In genomic region chr22:41367039-41367679, GRCh38 we compare ENCODE assay signal across 8 cellular contexts. TPM values are rescaled to one million over a fixed set of nuclear protein-coding genes. Genes with fewer than 3 reads are reported as not detected.
DNase-seq lines count a peak whose midpoint lies in the region; ATAC-seq and TF ChIP-seq lines count a peak whose summit lies in the region.

No MANE protein-coding gene starts in this region.

- peak; percentile 96 to 97 (median 97) for ATAC-seq in heart right ventricle

- peak; percentile 14 to 36 (median 35) for TF ChIP-seq CTCF in ascending aorta (IDR thresholded peaks at IDR 0.05)
- peak in 7 of 9 donors; percentile 31 to 61 (median 50) for TF ChIP-seq CTCF in heart right ventricle (IDR thresholded peaks at IDR 0.05)

- H3K27ac ChIP-seq in ascending aorta (peak overlapping the region; percentile 53 to 56), heart right ventricle (peak overlapping the region in 8 of 10 donors; percentile 10 to 87 (median 74))

- peaks cover 10% of the 10 kb centered on the region for H3K4me1 ChIP-seq in HAP-1
- peaks cover 10 to 26% of the 10 kb centered on the region in 2 donors for H3K4me1 ChIP-seq in ascending aorta
- H3K4me1 ChIP-seq in heart right ventricle: peaks cover 15 to 41% (median 27%) of the 10 kb centered on the region in 9 donors

- H3K9me3 ChIP-seq in HAP-1 (no peaks in the 10 kb centered on the region), ascending aorta (no peaks in the 10 kb centered on the region), heart right ventricle (no peaks in the 10 kb centered on the region)

- intact Hi-C loops in ascending aorta (cut with DNase I) (loop anchor here (1.0 to 5.0 kb wide), 2 partner anchors 14 to 80 kb away; partner anchors contain the start of genes RANGAP1 and TEF), heart right ventricle (cut with DNase I) (loop anchor here in 3 of 10 donors (5.0 to 10.0 kb wide), 2 partner anchors 65 to 172 kb away; partner anchors contain the start of gene ZC3H7B (in 3 of the 3)), posterior vena cava (cut with DNase I) (no loop called here)

- H3K27me3 ChIP-seq in HAP-1 (ENCODE audit: low read depth) (no peaks in the 10 kb centered on the region), ascending aorta (no peaks in the 10 kb centered on the region), heart right ventricle (no peaks in the 10 kb centered on the region)

- in situ Hi-C loops in HAP-1 (cut with MboI; ENCODE audit: low sequenced_read_pairs): no loop called here

- H3K4me3 ChIP-seq in HAP-1 (no peak overlapping the region), ascending aorta (peak overlapping the region; percentile 57 to 63), heart right ventricle (peak overlapping the region; percentile 0 to 66 (median 47))

- H3K36me3 ChIP-seq in HAP-1 (replicated peaks) (no peaks in the 10 kb centered on the region), ascending aorta (no peaks in the 10 kb centered on the region), heart right ventricle (peaks cover 0 to 8% (median 0%) of the 10 kb centered on the region in 9 donors)

- WGBS in heart right ventricle, 2 donors: 1 to 3% methylated on average over 21 of the region's 21 CpGs

- DNase-seq in AG08396 (ENCODE audit: low spot score) (peak; percentile 97), HAP-1 (ENCODE audit: low spot score in 2 of 2) (peak; percentile 51 to 91), NCI-H526 (lab: John Stamatoyannopoulos, UW) (peak; percentile 30 to 75), ascending aorta (ENCODE audit: low spot score in 2 of 2) (peak; percentile 80 to 96), heart right ventricle (peak; percentile 97 to 98), posterior vena cava (ENCODE audit: low spot score) (peak; percentile 98)
- no peak for DNase-seq in stimulated activated CD8-positive, alpha-beta memory T cell treated with anti-CD3 and anti-CD28 coated beads, Interleukin-4, amount 100 ng/mL, for 48 hours
- DNase-seq in stimulated activated CD4-positive, alpha-beta T cell treated with anti-CD3 and anti-CD28 coated beads, Interleukin-4, amount 100 ng/mL, for 4 hours: no peak

RNA-seq across cellular contexts. Expression of gene TEF, which starts 14.6 kb away (rescaled TPM):
- total RNA-seq in ascending aorta: 20.2 TPM
- total RNA-seq in heart right ventricle: 10 to 100 TPM in 9 of 10 donors, 1 to 10 TPM in 1; 8.6 to 29.1 (median 18.4) TPM
- 10 to 100 TPM in 1 of 2 donors, 1 to 10 TPM in 1; 5.5 to 10.6 TPM for polyA plus RNA-seq in heart right ventricle
- total RNA-seq in posterior vena cava: 10 to 100 TPM; 10.5 to 20.5 TPM

Comparison
In these comparisons a context has a peak if more than half of its experiments do, and no peak if none do; other contexts are left out.
1. DNase-seq: peak in AG08396 (single experiment), HAP-1 (2 of 2), NCI-H526 (2 of 2), ascending aorta (2 of 2), heart right ventricle (2 of 2) and posterior vena cava (single experiment); none in stimulated activated CD8-positive, alpha-beta memory T cell treated with anti-CD3 and anti-CD28 coated beads, Interleukin-4, amount 100 ng/mL, for 48 hours (single experiment) and stimulated activated CD4-positive, alpha-beta T cell treated with anti-CD3 and anti-CD28 coated beads, Interleukin-4, amount 100 ng/mL, for 4 hours (0 of 2).